ENCODE assay signal across 1 cellular context in the genomic region with DNA sequence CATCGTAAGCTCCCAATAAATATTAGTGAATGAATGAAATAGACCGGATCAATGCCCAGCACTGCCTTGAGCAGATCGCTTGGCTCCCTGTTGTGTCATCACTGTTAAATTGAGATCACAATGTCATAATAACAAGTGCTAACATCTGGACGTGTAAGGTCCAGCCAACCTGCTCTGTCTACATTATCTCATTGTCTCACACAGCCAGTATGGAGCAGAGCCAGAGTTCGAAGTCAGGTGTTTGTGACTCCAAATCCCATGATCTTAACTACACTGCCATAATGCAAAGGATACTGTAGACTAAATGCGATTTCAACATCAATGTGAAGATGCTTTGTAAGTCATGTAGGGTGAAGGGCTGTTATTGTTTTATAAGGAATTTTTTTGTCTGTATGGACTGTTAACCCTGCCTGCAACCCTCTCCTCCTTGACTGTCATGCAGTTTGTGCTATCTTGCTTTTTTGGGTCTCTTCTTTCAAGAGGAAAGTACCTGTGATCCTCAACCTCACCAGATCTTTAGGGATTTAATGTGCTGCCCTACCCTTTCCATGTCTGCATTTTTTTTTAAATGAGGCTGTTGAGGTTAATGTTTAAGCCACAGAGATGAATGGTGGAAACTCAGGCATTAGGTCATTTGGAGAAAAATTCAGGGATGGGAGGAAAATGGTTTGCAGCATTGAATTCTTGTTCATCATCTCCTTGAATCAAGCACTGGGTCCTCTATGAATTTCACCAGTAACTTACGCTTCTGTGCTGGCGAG.
TF ChIP-seq lines count a peak whose summit lies in the region.

No MANE protein-coding gene starts in this region.

TF ChIP-seq in K562, 482 proteins besides CTCF, POLR2A, EP300 and RAD21 (continued from another document):
- TF ChIP-seq DDX20 (tag; IDR thresholded peaks at IDR 0.05; ENCODE audit: low read depth) = no peak
- TF ChIP-seq, protein P1, sequence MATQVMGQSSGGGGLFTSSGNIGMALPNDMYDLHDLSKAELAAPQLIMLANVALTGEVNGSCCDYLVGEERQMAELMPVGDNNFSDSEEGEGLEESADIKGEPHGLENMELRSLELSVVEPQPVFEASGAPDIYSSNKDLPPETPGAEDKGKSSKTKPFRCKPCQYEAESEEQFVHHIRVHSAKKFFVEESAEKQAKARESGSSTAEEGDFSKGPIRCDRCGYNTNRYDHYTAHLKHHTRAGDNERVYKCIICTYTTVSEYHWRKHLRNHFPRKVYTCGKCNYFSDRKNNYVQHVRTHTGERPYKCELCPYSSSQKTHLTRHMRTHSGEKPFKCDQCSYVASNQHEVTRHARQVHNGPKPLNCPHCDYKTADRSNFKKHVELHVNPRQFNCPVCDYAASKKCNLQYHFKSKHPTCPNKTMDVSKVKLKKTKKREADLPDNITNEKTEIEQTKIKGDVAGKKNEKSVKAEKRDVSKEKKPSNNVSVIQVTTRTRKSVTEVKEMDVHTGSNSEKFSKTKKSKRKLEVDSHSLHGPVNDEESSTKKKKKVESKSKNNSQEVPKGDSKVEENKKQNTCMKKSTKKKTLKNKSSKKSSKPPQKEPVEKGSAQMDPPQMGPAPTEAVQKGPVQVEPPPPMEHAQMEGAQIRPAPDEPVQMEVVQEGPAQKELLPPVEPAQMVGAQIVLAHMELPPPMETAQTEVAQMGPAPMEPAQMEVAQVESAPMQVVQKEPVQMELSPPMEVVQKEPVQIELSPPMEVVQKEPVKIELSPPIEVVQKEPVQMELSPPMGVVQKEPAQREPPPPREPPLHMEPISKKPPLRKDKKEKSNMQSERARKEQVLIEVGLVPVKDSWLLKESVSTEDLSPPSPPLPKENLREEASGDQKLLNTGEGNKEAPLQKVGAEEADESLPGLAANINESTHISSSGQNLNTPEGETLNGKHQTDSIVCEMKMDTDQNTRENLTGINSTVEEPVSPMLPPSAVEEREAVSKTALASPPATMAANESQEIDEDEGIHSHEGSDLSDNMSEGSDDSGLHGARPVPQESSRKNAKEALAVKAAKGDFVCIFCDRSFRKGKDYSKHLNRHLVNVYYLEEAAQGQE (CRISPR knock-in tag; IDR thresholded peaks at IDR 0.05; ENCODE audit: low read depth) = no peak
- TF ChIP-seq FOXJ2 (tag; IDR thresholded peaks at IDR 0.05) = peak; percentile 66; the same call in 1 of the 2 replicates
- no peak for TF ChIP-seq ARHGAP35 (IDR thresholded peaks at IDR 0.05; ENCODE audit: partially characterized antibody)
- peak; percentile 62 for TF ChIP-seq ARID1B (IDR thresholded peaks at IDR 0.05)
- TF ChIP-seq CBFA2T2 (conservative IDR thresholded peaks at IDR 0.05) = peak; percentile 62
- TF ChIP-seq CBX2 (IDR thresholded peaks at IDR 0.05; ENCODE audit: insufficient read depth, low read length, poor library complexity, severe bottlenecking) = no peak
- no peak for TF ChIP-seq RBM15 (IDR thresholded peaks at IDR 0.05; ENCODE audit: insufficient read depth, low read length)
- TF ChIP-seq FOXA3 (CRISPR knock-in tag; conservative IDR thresholded peaks at IDR 0.05 in 1 of 2, IDR thresholded peaks at IDR 0.05 in 1 of 2) = no peak
- TF ChIP-seq NR2C2 (CRISPR knock-in tag; IDR thresholded peaks at IDR 0.05) = no peak
- no peak for TF ChIP-seq NR2C2 (tag; IDR thresholded peaks at IDR 0.05)
- no peak for TF ChIP-seq SIRT6 (IDR thresholded peaks at IDR 0.05; ENCODE audit: low read depth, low read length)
- TF ChIP-seq TCF3 (CRISPR knock-in tag; IDR thresholded peaks at IDR 0.05) = peak; percentile 62
- no peak for TF ChIP-seq EZH2 (IDR thresholded peaks at IDR 0.05; ENCODE audit: borderline replicate concordance, low read depth, low read length)
- no peak for TF ChIP-seq TRIM24 (IDR thresholded peaks at IDR 0.05)
- TF ChIP-seq, protein P2, sequence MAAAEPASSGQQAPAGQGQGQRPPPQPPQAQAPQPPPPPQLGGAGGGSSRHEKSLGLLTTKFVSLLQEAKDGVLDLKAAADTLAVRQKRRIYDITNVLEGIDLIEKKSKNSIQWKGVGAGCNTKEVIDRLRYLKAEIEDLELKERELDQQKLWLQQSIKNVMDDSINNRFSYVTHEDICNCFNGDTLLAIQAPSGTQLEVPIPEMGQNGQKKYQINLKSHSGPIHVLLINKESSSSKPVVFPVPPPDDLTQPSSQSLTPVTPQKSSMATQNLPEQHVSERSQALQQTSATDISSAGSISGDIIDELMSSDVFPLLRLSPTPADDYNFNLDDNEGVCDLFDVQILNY (CRISPR knock-in tag; IDR thresholded peaks at IDR 0.05) = no peak
- no peak for TF ChIP-seq GABPB2 (CRISPR knock-in tag; conservative IDR thresholded peaks at IDR 0.05)
- TF ChIP-seq MTA2 (IDR thresholded peaks at IDR 0.05; ENCODE audit: low read depth) = peak; percentile 24; the same call in 1 of the 2 replicates
- TF ChIP-seq RBM14 (IDR thresholded peaks at IDR 0.05; ENCODE audit: borderline replicate concordance, insufficient read depth, low read depth, low read length) = no peak
- no peak for TF ChIP-seq NFYB (IDR thresholded peaks at IDR 0.05; ENCODE audit: extremely low read depth, insufficient read length)
- no peak for TF ChIP-seq PYGO2 (tag; IDR thresholded peaks at IDR 0.05)
- no peak for TF ChIP-seq U2AF2 (optimal IDR thresholded peaks at IDR 0.05; ENCODE audit: low read depth, low read length)
- peak; percentile 60 for TF ChIP-seq NFIC (IDR thresholded peaks at IDR 0.05)
- no peak for TF ChIP-seq ZNF717 (CRISPR knock-in tag; IDR thresholded peaks at IDR 0.05)
- TF ChIP-seq XRCC3 (IDR thresholded peaks at IDR 0.05) = no peak
